In the genomic region with DNA sequence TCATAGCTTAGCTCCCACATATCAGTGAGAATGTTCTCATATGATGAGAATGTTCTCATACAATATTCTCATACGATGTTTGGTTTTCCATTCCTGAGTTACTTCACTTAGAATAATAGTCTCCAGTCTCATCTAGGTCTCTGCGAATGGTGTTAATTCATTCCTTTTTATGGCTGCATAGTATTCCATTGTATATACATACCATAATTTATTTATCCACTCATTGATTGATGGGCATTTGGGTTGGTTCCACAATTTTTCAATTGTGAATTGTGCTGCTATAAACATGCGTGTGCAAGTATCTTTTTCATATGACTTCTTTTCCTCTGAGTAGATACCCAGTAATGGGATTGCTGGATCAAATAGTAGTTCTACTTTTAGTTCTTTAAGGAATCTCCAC, we compare ENCODE assay signal across 2 cellular contexts. TPM values are rescaled to one million over a fixed set of nuclear protein-coding genes. Genes with fewer than 3 reads are reported as not detected.
DNase-seq lines count a peak whose midpoint lies in the region; ATAC-seq, FAIRE-seq and TF ChIP-seq lines count a peak whose summit lies in the region.
"Not testable (repeated sequence)": the region's sequence is repeated elsewhere in the genome, so short reads cannot be mapped to it uniquely, and the experiment has no call there.

No MANE protein-coding gene starts in this region.

- not testable (repeated sequence) for H3K79me2 ChIP-seq in K562 (ENCODE audit: control insufficient read depth, insufficient read depth, low read length)

- not testable (repeated sequence) for H3K9me1 ChIP-seq in K562 (ENCODE audit: control insufficient read depth, insufficient read depth, low read length)

- not testable (repeated sequence) for TF ChIP-seq CTCF in K562 (IDR thresholded peaks at IDR 0.05 in 2 of 3, conservative IDR thresholded peaks at IDR 0.05 in 1 of 3; ENCODE audit: insufficient read depth in 2 of 3, low read depth in 1 of 3, low read length in 3 of 3)

- not testable (repeated sequence) for TF ChIP-seq EP300 in K562 (IDR thresholded peaks at IDR 0.05; ENCODE audit: low read length)

- BruUV-seq in K562 (replicated peaks; lab: Mats Ljungman, UMichigan): not testable (repeated sequence)

- not testable (repeated sequence) for H3K4me2 ChIP-seq in K562 (ENCODE audit: insufficient read depth, low read length)

- intact Hi-C loops in K562 (cut with micrococcal nuclease): not testable (repeated sequence)

- DNase-seq in K562 (ENCODE audit: extremely low read depth in 1 of 4, low spot score in 3 of 4): not testable (repeated sequence)

- in situ Hi-C loops in K562 (cut with MboI): not testable (repeated sequence)

- not testable (repeated sequence) for H3K36me3 ChIP-seq in K562 (ENCODE audit: control insufficient read depth, insufficient read depth, low read length)

- H3K4me3 ChIP-seq in K562: not testable (repeated sequence)

- not testable (repeated sequence) for H3K9ac ChIP-seq in K562 (ENCODE audit: insufficient read depth in 1 of 2, low read depth in 2 of 2, low read length in 2 of 2)

- CTCF ChIA-PET in K562 (lab: Yijun Ruan, JAX; ENCODE audit: low intra/inter-chr PET ratio): not testable (repeated sequence)

- H2AFZ ChIP-seq in K562 (ENCODE audit: low read depth, low read length): not testable (repeated sequence)

- not testable (repeated sequence) for H3K4me1 ChIP-seq in K562 (replicated peaks in 1 of 2; ENCODE audit: control insufficient read depth in 2 of 2, insufficient read depth in 2 of 2, low read length in 2 of 2)

- POLR2A ChIA-PET in K562 (lab: Yijun Ruan, JAX): interaction anchor here (1.1 kb wide), 1 partner anchor 11 kb away, joined by 4 read pairs; no protein-coding TSS in a partner anchor

- H4K20me1 ChIP-seq in K562 (replicated peaks; ENCODE audit: control insufficient read depth, insufficient read depth, low read length): not testable (repeated sequence)

- not testable (repeated sequence) for FAIRE-seq in K562 (lab: Jason Lieb, UNC)

- ATAC-seq in SK-N-SH treated with all-trans-retinoic acid at 6 μM for 48 hours, K562: not testable (repeated sequence)

- not testable (repeated sequence) for TF ChIP-seq POLR2A in K562 (conservative IDR thresholded peaks at IDR 0.05)

- not testable (repeated sequence) for TF ChIP-seq RAD21 in K562 (CRISPR knock-in tag; conservative IDR thresholded peaks at IDR 0.05 in 1 of 2, IDR thresholded peaks at IDR 0.05 in 1 of 2)

- H3K27ac ChIP-seq in K562 (ENCODE audit: extremely low read depth, low read depth, low read length): not testable (repeated sequence)

- H3K27me3 ChIP-seq in K562 (ENCODE audit: control insufficient read depth in 2 of 2, insufficient read depth in 2 of 2, low read length in 2 of 2): not testable (repeated sequence)

- WGBS in K562 (ENCODE audit: insufficient coverage, low coverage, missing lambda C conversion rate): 18% methylated on average over 3 of the region's 3 CpGs

- not testable (repeated sequence) for H3K9me3 ChIP-seq in K562 (replicated peaks; ENCODE audit: control insufficient read depth, insufficient read depth, low read depth, low read length)

TF ChIP-seq in SK-N-SH treated with all-trans-retinoic acid at 6 μM for 48 hours, 23 proteins besides CTCF, POLR2A, EP300 and RAD21:
- TF ChIP-seq ZNF8 (CRISPR knock-in tag; IDR thresholded peaks at IDR 0.05): peak; percentile 93

TF ChIP-seq in K562, 482 proteins besides CTCF, POLR2A, EP300 and RAD21:
- peak; percentile 15 for TF ChIP-seq ZNF146 (CRISPR knock-in tag; IDR thresholded peaks at IDR 0.05; ENCODE audit: unreplicated experiment)
TF ChIP-seq in K562: peak in this region for 1; not testable (repeated sequence) for 481.

RNA-seq across cellular contexts. Expression of a gene that starts 15.2 kb away (rescaled TPM):
- 11.4 and 18.1 TPM in 2 replicates for total RNA-seq in K562 (2011; cell fraction: chromatin; rRNA removed; ENCODE audit: low replicate concordance)
- 4.0 and 5.4 TPM in 2 replicates for total RNA-seq in K562 (2011; cell fraction: nucleolus; rRNA removed)
- total RNA-seq in K562 (2011; cell fraction: nucleoplasm; rRNA removed): 7.6 and 8.2 TPM in 2 replicates
- total RNA-seq in K562 (2014; rRNA removed) (12.7 and 13.9 TPM in 2 replicates), K562 (2014; rRNA removed; fragmentation: Illumina TruSeq; extraction: Trizol) (22.9 and 30.4 TPM in 2 replicates), K562 (2015; rRNA removed; fragmentation: Illumina TruSeq; extraction: Trizol) (24.3 and 25.0 TPM in 2 replicates), K562 (2021) (21.2 and 23.3 TPM in 2 replicates)
- polyA plus RNA-seq in K562 (2011; rRNA removed) (14.2 and 22.5 TPM in 2 replicates), K562 (2014; fragmentation: Illumina TruSeq; extraction: Trizol) (19.4 and 22.1 TPM in 2 replicates), K562 (2014; fragmentation: Nextera tagmentation; extraction: Ambion mirVana) (10 to 100 TPM in 1 of 2 experiments, 1 to 10 TPM in 1; 5.5 to 11.2 TPM), K562 (2014; rRNA removed) (15.0 and 18.0 TPM in 2 replicates)
- 3.4 and 8.2 TPM in 2 replicates for polyA plus RNA-seq in K562 (2011; cell fraction: cytosol; rRNA removed)
- polyA plus RNA-seq in K562 (2011; cell fraction: nucleus; rRNA removed): 9.0 and 11.0 TPM in 2 replicates
- 23.2 and 23.5 TPM in 2 replicates for polyA plus RNA-seq in K562 (2012)
- polyA minus RNA-seq in K562 (2011; rRNA and poly(A)+ RNA removed): 39.5 and 39.8 TPM in 2 replicates
- 8.5 and 9.6 TPM in 2 replicates for polyA minus RNA-seq in K562 (2011; cell fraction: cytosol; rRNA and poly(A)+ RNA removed)
- 6.3 and 12.3 TPM in 2 replicates for polyA minus RNA-seq in K562 (2011; cell fraction: nucleus; rRNA and poly(A)+ RNA removed)
